Comparison of ENCODE assay signal across 24 cellular contexts in genomic region chr11:64051297-64051696, GRCh38. TPM values are rescaled to one million over a fixed set of nuclear protein-coding genes. Genes with fewer than 3 reads are reported as not detected.
DNase-seq lines count a peak whose midpoint lies in the region; ATAC-seq and TF ChIP-seq lines count a peak whose summit lies in the region.
"Had no signal": no experiment of that assay in that cellular context is flagged by ENCODE, and none has a peak within 500 bp of the region (broad histone marks: within the 10 kb centered on the region; RNA-seq: fewer than 3 reads in every experiment).

No MANE protein-coding gene starts in this region.

- H3K27me3 ChIP-seq in IMR-90 (ENCODE audit: control insufficient read depth, insufficient read depth, low read length) (no peaks in the 10 kb centered on the region; the same call in 1 of the 2 replicates), layer of hippocampus (ENCODE audit: control insufficient read depth, insufficient read depth, low read length) (no peaks in the 10 kb centered on the region), psoas muscle (ENCODE audit: insufficient read depth in 3 of 3, low read length in 2 of 3) (no peaks in the 10 kb centered on the region)
- H3K27me3 ChIP-seq: BE2C; BLaER1 treated with 17β-estradiol and CSF1 and Interleukin-3, amounts not matched to agents 10 nM and 100 nM had no signal

- no peak overlapping the region for H3K23ac ChIP-seq in IMR-90 (ENCODE audit: low read depth, low read length)

- H3K18ac ChIP-seq in IMR-90 (ENCODE audit: low read depth, low read length): no peak overlapping the region

- in situ Hi-C loops in IMR-90 (cut with MboI; ENCODE audit: low sequenced_read_pairs) (no loop called here), GM13976 (cut with MboI; ENCODE audit: low sequenced_read_pairs, unreplicated experiment) (no loop called here)

- peaks cover 2% of the 10 kb centered on the region; the same call in 1 of the 2 replicates for H3K4me1 ChIP-seq in IMR-90 (ENCODE audit: control insufficient read depth, insufficient read depth, low read length)
- peaks cover 7% of the 10 kb centered on the region for H3K4me1 ChIP-seq in psoas muscle
- H3K4me1 ChIP-seq: A549, HAP-1 had no signal

- no peak overlapping the region for H2AK5ac ChIP-seq in IMR-90 (ENCODE audit: low read depth, low read length)

- BruUV-seq in IMR-90 (replicated peaks; lab: Mats Ljungman, UMichigan): no TSS peak

- TF ChIP-seq RAD21 in IMR-90 (IDR thresholded peaks at IDR 0.05; ENCODE audit: low read length): no peak

- no peak for TF ChIP-seq CTCF in IMR-90 (conservative IDR thresholded peaks at IDR 0.05; ENCODE audit: low read depth, low read length)
- no peak for TF ChIP-seq CTCF in psoas muscle (IDR thresholded peaks at IDR 0.05)
- no peak for TF ChIP-seq CTCF in GM13976 (IDR thresholded peaks at IDR 0.05; ENCODE audit: borderline replicate concordance, control extremely low read depth, extremely low read depth, insufficient read depth, missing control alignments)

- no peaks in the 10 kb centered on the region for H3K79me1 ChIP-seq in IMR-90 (ENCODE audit: low read depth in 1 of 2, low read length in 2 of 2)

- H2BK20ac ChIP-seq in IMR-90 (ENCODE audit: low read depth, low read length): no peak overlapping the region

- no peak overlapping the region for H3K4me2 ChIP-seq in IMR-90 (ENCODE audit: low read depth, low read length)
- H3K4me2 ChIP-seq: A549 had no signal

- H2AFZ ChIP-seq in IMR-90 (replicated peaks; ENCODE audit: low read length, poor library complexity): no peak overlapping the region

- no peaks in the 10 kb centered on the region for H3K9me3 ChIP-seq in IMR-90 (ENCODE audit: control insufficient read depth, insufficient read depth, low read length)
- H3K9me3 ChIP-seq in psoas muscle: no peaks in the 10 kb centered on the region
- H3K9me3 ChIP-seq: A549; BE2C; BLaER1 treated with 17β-estradiol and CSF1 and Interleukin-3, amounts not matched to agents 10 nM and 100 nM; HAP-1 had no signal

- H4K8ac ChIP-seq in IMR-90 (ENCODE audit: low read depth in 2 of 2, low read length in 2 of 2): no peak overlapping the region

- WGBS in IMR-90 (ENCODE audit: extremely low coverage in 2 of 2, insufficient read length in 1 of 2), 2 experiments: 94% methylated on average over 13 of the region's 19 CpGs; no CpG with 5 or more reads in 1 of the 2 experiments
- 85 to 95% (median 88%) methylated on average over 16 to 19 of the region's 19 CpGs for WGBS in psoas muscle, 3 donors

- no peak overlapping the region for H3K4ac ChIP-seq in IMR-90 (ENCODE audit: low read depth, low read length)

- 0 out of 2 replicates have a peak, but pooled peaks cover 6% of the 10 kb centered on the region for H4K20me1 ChIP-seq in IMR-90 (ENCODE audit: insufficient read depth, low read length)

- H4K5ac ChIP-seq in IMR-90 (ENCODE audit: low read depth, low read length): no peak overlapping the region

- POLR2A ChIA-PET in IMR-90 (lab: Charles Lee; ENCODE audit: unreplicated experiment): no interaction called here

- CTCF ChIA-PET in IMR-90 (lab: Yijun Ruan, JAX): no interaction called here

- DNase-seq in IMR-90: no peak
- peak in 2 of 61 donors; percentile 29 to 33 for DNase-seq in caudate nucleus (lab: John Stamatoyannopoulos, UW)
- no peak for DNase-seq in psoas muscle
- DNase-seq in GM13976 (ENCODE audit: low spot score): no peak
- DNase-seq: 8988T; ACHN; AML-193; BE2C; CD4-positive, alpha-beta T cell; CD8-positive, alpha-beta memory T cell; DMS 273 treated with DMSO at 0.1 percent for 48 hours; DMS79; EL; GDM1; GOT3; HFFc6 had no signal

- no peak overlapping the region for H3K9ac ChIP-seq in IMR-90 (ENCODE audit: low read depth, low read length)
- H3K9ac ChIP-seq: BLaER1 treated with 17β-estradiol and CSF1 and Interleukin-3, amounts not matched to agents 10 nM and 100 nM had no signal

- H3K36me3 ChIP-seq in IMR-90 (ENCODE audit: control insufficient read depth, insufficient read depth, low read length) (no peaks in the 10 kb centered on the region), psoas muscle (ENCODE audit: insufficient read depth in 1 of 2, low read depth in 1 of 2) (no peaks in the 10 kb centered on the region)
- H3K36me3 ChIP-seq: BE2C; BLaER1 treated with 17β-estradiol and CSF1 and Interleukin-3, amounts not matched to agents 10 nM and 100 nM; HAP-1 had no signal

- dilution Hi-C loops in IMR-90 (cut with HindIII; ENCODE audit: low sequenced_read_pairs, unreplicated experiment): no loop called here

- no peak overlapping the region for H2BK15ac ChIP-seq in IMR-90 (ENCODE audit: low read depth, low read length)

- H3K14ac ChIP-seq in IMR-90 (replicated peaks; ENCODE audit: low read depth, low read length): no peak overlapping the region

- no peak overlapping the region for H3K56ac ChIP-seq in IMR-90 (ENCODE audit: extremely low read depth, insufficient read depth, low read length)

- H2AK9ac ChIP-seq in IMR-90 (replicated peaks; ENCODE audit: low read depth, low read length, poor library complexity): peak overlapping the region; percentile 72

- H4K91ac ChIP-seq in IMR-90 (ENCODE audit: insufficient read depth, low read depth, low read length): no peak overlapping the region

- H3K4me3 ChIP-seq in IMR-90 (ENCODE audit: insufficient read depth, low read depth, low read length): no peak overlapping the region
- H3K4me3 ChIP-seq in psoas muscle: no peak overlapping the region
- H3K4me3 ChIP-seq: A549; BLaER1 treated with 17β-estradiol and CSF1 and Interleukin-3, amounts not matched to agents 10 nM and 100 nM; GM12878; HAP-1 had no signal

- H3K27ac ChIP-seq in IMR-90 (ENCODE audit: insufficient read depth, low read length): no peak overlapping the region
- peak overlapping the region; percentile 67 for H3K27ac ChIP-seq in caudate nucleus (ENCODE audit: low read depth, low read length)
- peak overlapping the region; percentile 53 for H3K27ac ChIP-seq in layer of hippocampus (ENCODE audit: low read depth, low read length)
- peak overlapping the region; percentile 75 for H3K27ac ChIP-seq in temporal lobe (ENCODE audit: low read depth, low read length)
- H3K27ac ChIP-seq in psoas muscle: no peak overlapping the region
- H3K27ac ChIP-seq: A549 had no signal

- no peak for TF ChIP-seq POLR2A in IMR-90 (IDR thresholded peaks at IDR 0.05; ENCODE audit: low read depth, low read length)

- intact Hi-C loops in IMR-90 (cut with micrococcal nuclease): no loop called here
- intact Hi-C loops in psoas muscle (cut with DNase I): no loop called here

- ATAC-seq in IMR-90 (ENCODE audit: low read depth): no peak
- no peak for ATAC-seq in SK-N-SH treated with all-trans-retinoic acid at 6 μM for 48 hours
- no peak for ATAC-seq in psoas muscle
- ATAC-seq: A549, GM12878 had no signal

- no peaks in the 10 kb centered on the region for H3K9me1 ChIP-seq in IMR-90 (ENCODE audit: insufficient read depth, low read length)

- H2BK120ac ChIP-seq in IMR-90 (ENCODE audit: low read depth, low read length): no peak overlapping the region

- H2BK5ac ChIP-seq in IMR-90 (ENCODE audit: low read depth, low read length, poor library complexity, severe bottlenecking): no peak overlapping the region

TF ChIP-seq in IMR-90, 13 proteins besides CTCF, POLR2A, EP300 and RAD21:
- TF ChIP-seq RCOR1 (IDR thresholded peaks at IDR 0.05; ENCODE audit: insufficient replicate concordance, low read length): no peak
- TF ChIP-seq MXI1 (IDR thresholded peaks at IDR 0.05; ENCODE audit: borderline replicate concordance, low read depth, low read length): no peak
- TF ChIP-seq MAZ (IDR thresholded peaks at IDR 0.05; ENCODE audit: borderline replicate concordance, low read depth, low read length): no peak
- no peak for TF ChIP-seq FOS (IDR thresholded peaks at IDR 0.05; ENCODE audit: low read depth, low read length)
- TF ChIP-seq USF2 (IDR thresholded peaks at IDR 0.05; ENCODE audit: low read depth, low read length): no peak

TF ChIP-seq in SK-N-SH treated with all-trans-retinoic acid at 6 μM for 48 hours, 23 proteins besides CTCF, POLR2A, EP300 and RAD21 (continues in another document):
- TF ChIP-seq SNAI2 (CRISPR knock-in tag; IDR thresholded peaks at IDR 0.05) (no peak), ZNF565 (CRISPR knock-in tag; conservative IDR thresholded peaks at IDR 0.05; ENCODE audit: low read depth) (no peak), OSR1 (CRISPR knock-in tag; IDR thresholded peaks at IDR 0.05) (no peak), GLIS3 (CRISPR knock-in tag; IDR thresholded peaks at IDR 0.05) (no peak), CSRNP3 (CRISPR knock-in tag; IDR thresholded peaks at IDR 0.05) (no peak), BACH2 (CRISPR knock-in tag; IDR thresholded peaks at IDR 0.05; ENCODE audit: borderline replicate concordance) (no peak)

RNA-seq across cellular contexts. Expression of gene FLRT1, which starts 15.6 kb away (rescaled TPM):
- total RNA-seq in IMR-90 (2012; rRNA removed) (under 0.01 TPM in 2 replicates), temporal lobe (7.6 TPM), psoas muscle (under 1 TPM in 3 of 4 donors, not detected in 1; 0.08 to 0.10 (median 0.08) TPM)
- polyA plus RNA-seq in IMR-90 (2012; rRNA removed) (0.07 TPM in 1 of 2 replicates, not detected in the other), psoas muscle (under 1 TPM in 2 of 3 donors, not detected in 1; 0.03 to 0.05 TPM)
- polyA plus RNA-seq in IMR-90 (2012; cell fraction: cytosol; rRNA removed): 0.08 TPM in 1 of 2 replicates, not detected in the other
- polyA plus RNA-seq in IMR-90 (2012; cell fraction: nucleus; rRNA removed; ENCODE audit: low replicate concordance): 0.02 and 0.05 TPM in 2 replicates
- total RNA-seq: CD4-positive, alpha-beta T cell; CD8-positive, alpha-beta memory T cell; GM12878 had no signal
- polyA plus RNA-seq: CD14-positive monocyte; CD8-positive, alpha-beta memory T cell had no signal

Comparison
In these comparisons a context has a peak if more than half of its experiments do, and no peak if none do; other contexts are left out.
1. H3K27ac ChIP-seq: peak in caudate nucleus (single experiment), layer of hippocampus (single experiment) and temporal lobe (single experiment); none in IMR-90 (single experiment) and psoas muscle (single experiment).